Comparison of ENCODE assay signal across 28 cellular contexts in genomic region chr22:34010259-34010658, GRCh38.
"Had no signal": no experiment of that assay in that cellular context is flagged by ENCODE, and none has a peak within 500 bp of the region (broad histone marks: within the 10 kb centered on the region; RNA-seq: fewer than 3 reads in every experiment).

No MANE protein-coding gene starts in this region.

- H3K9me3 ChIP-seq: testis, thyroid gland, upper lobe of right lung, uterus, vagina had no signal

- H3K27me3 ChIP-seq: stomach, testis, thyroid gland, tibial artery, tibial nerve, transverse colon, upper lobe of left lung, upper lobe of right lung, uterus, vagina had no signal

- H3K4me1 Mint-ChIP-seq: stimulated activated effector memory CD8-positive, alpha-beta T cell treated with anti-CD3 and anti-CD28 coated beads, Interleukin-12 subunit alpha, Interleukin-12 subunit beta, amount 100 ng/mL, for 72 hours; stimulated activated memory B cell treated with anti-CD40 and anti-IgM and Interleukin-4, amounts not matched to agents 10 μg/mL and 1 μg/mL and 100 μg/mL, for 72 hours; stimulated activated naive B cell treated with anti-CD40 and anti-IgM and Interleukin-4, amounts not matched to agents 10 μg/mL and 1 μg/mL and 100 μg/mL, for 72 hours; stimulated activated naive CD8-positive, alpha-beta T cell treated with anti-CD3 and anti-CD28 coated beads, Interleukin-15, amount 100 ng/mL, for 72 hours had no signal

- H3K27me3 Mint-ChIP-seq: stimulated activated naive CD8-positive, alpha-beta T cell treated with anti-CD3 and anti-CD28 coated beads, Interleukin-15, amount 100 ng/mL, for 72 hours had no signal

- H3K4me3 Mint-ChIP-seq: stimulated activated effector memory CD8-positive, alpha-beta T cell treated with anti-CD3 and anti-CD28 coated beads, Interleukin-12 subunit alpha, Interleukin-12 subunit beta, amount 100 ng/mL, for 72 hours; stimulated activated memory B cell treated with anti-CD40 and anti-IgM and Interleukin-4, amounts not matched to agents 10 μg/mL and 1 μg/mL and 100 μg/mL, for 72 hours; stimulated activated naive B cell treated with anti-CD40 and anti-IgM and Interleukin-4, amounts not matched to agents 10 μg/mL and 1 μg/mL and 100 μg/mL, for 72 hours; stimulated activated naive CD8-positive, alpha-beta T cell treated with anti-CD3 and anti-CD28 coated beads, Interleukin-15, amount 100 ng/mL, for 72 hours; stimulated activated naive CD8-positive, alpha-beta T cell treated with anti-CD3 and anti-CD28 coated beads, Interleukin-15, Interleukin-2, amounts not matched to agents 100 ng/mL and 50 ng/mL, for 24 hours; type B pancreatic cell had no signal

- H3K36me3 Mint-ChIP-seq: stimulated activated effector memory CD8-positive, alpha-beta T cell treated with anti-CD3 and anti-CD28 coated beads, Interleukin-12 subunit alpha, Interleukin-12 subunit beta, amount 100 ng/mL, for 72 hours; stimulated activated memory B cell treated with anti-CD40 and anti-IgM and Interleukin-4, amounts not matched to agents 10 μg/mL and 1 μg/mL and 100 μg/mL, for 72 hours; type B pancreatic cell had no signal

- ATAC-seq: stimulated activated effector memory CD8-positive, alpha-beta T cell treated with anti-CD3 and anti-CD28 coated beads, Interleukin-12 subunit alpha, Interleukin-12 subunit beta, amount 100 ng/mL, for 72 hours; stimulated activated memory B cell treated with anti-CD40 and anti-IgM and Interleukin-4, amounts not matched to agents 10 μg/mL and 1 μg/mL and 100 μg/mL, for 72 hours; stimulated activated naive B cell treated with anti-CD40 and anti-IgM and Interleukin-4, amounts not matched to agents 10 μg/mL and 1 μg/mL and 100 μg/mL, for 72 hours; stimulated activated naive CD8-positive, alpha-beta T cell treated with anti-CD3 and anti-CD28 coated beads, Interleukin-15, amount 100 ng/mL, for 72 hours; stimulated activated naive CD8-positive, alpha-beta T cell treated with anti-CD3 and anti-CD28 coated beads, Interleukin-15, Interleukin-2, amounts not matched to agents 100 U/mL and 50 U/mL, for 24 hours; upper lobe of right lung had no signal

- H3K27ac ChIP-seq: stomach, suprapubic skin, testis, thoracic aorta, thyroid gland, tibial artery, tibial nerve, transverse colon, upper lobe of left lung, upper lobe of right lung, uterus, vagina had no signal

- H3K4me3 ChIP-seq: stomach, suprapubic skin, testis, thoracic aorta, thyroid gland, tibial artery, tibial nerve, transverse colon, upper lobe of left lung, upper lobe of right lung, uterus, vagina had no signal

- DNase-seq: stimulated activated CD4-positive, alpha-beta T cell treated with anti-CD3 and anti-CD28 coated beads, Interleukin-2, amount 100 ng/mL, for 48 hours; stimulated activated CD4-positive, alpha-beta T cell treated with anti-CD3 and anti-CD28 coated beads, Interleukin-4, amount 100 ng/mL, for 1 hour; stimulated activated CD4-positive, alpha-beta T cell treated with anti-CD3 and anti-CD28 coated beads, Interleukin-4, amount 100 ng/mL, for 24 hours; stimulated activated CD4-positive, alpha-beta T cell treated with anti-CD3 and anti-CD28 coated beads, Interleukin-4, amount 100 ng/mL, for 4 hours; stimulated activated CD8-positive, alpha-beta memory T cell treated with anti-CD3 and anti-CD28 coated beads, Interleukin-4, amount 100 ng/mL, for 48 hours; stimulated activated naive B cell treated with anti-CD40 and anti-IgM and Interleukin-4, amounts not matched to agents 10 μg/mL and 1 μg/mL and 100 μg/mL, for 72 hours; stimulated activated naive CD4-positive, alpha-beta T cell; stimulated activated naive CD4-positive, alpha-beta T cell treated with Interleukin-2 at 50 U/mL for 16 hours; stimulated activated naive CD8-positive, alpha-beta T cell treated with anti-CD3 and anti-CD28 coated beads, Interleukin-15, amount 100 ng/mL, for 72 hours; stimulated activated naive CD8-positive, alpha-beta T cell treated with anti-CD3 and anti-CD28 coated beads, Interleukin-15, Interleukin-2, amounts not matched to agents 100 U/mL and 50 U/mL, for 24 hours; stomach; substantia nigra; testis; thyroid gland; tibial artery; transverse colon; trophoblast cell; upper lobe of left lung; upper lobe of right lung; uterus had no signal

- H3K4me1 ChIP-seq: stomach, suprapubic skin, testis, thyroid gland, tibial artery, tibial nerve, transverse colon, upper lobe of left lung, upper lobe of right lung, uterus, vagina had no signal

- H3K27ac Mint-ChIP-seq: stimulated activated effector memory CD8-positive, alpha-beta T cell treated with anti-CD3 and anti-CD28 coated beads, Interleukin-12 subunit alpha, Interleukin-12 subunit beta, amount 100 ng/mL, for 72 hours; stimulated activated memory B cell treated with anti-CD40 and anti-IgM and Interleukin-4, amounts not matched to agents 10 μg/mL and 1 μg/mL and 100 μg/mL, for 72 hours; stimulated activated naive B cell treated with anti-CD40 and anti-IgM and Interleukin-4, amounts not matched to agents 10 μg/mL and 1 μg/mL and 100 μg/mL, for 72 hours; stimulated activated naive CD8-positive, alpha-beta T cell treated with anti-CD3 and anti-CD28 coated beads, Interleukin-15, amount 100 ng/mL, for 72 hours; stimulated activated naive CD8-positive, alpha-beta T cell treated with anti-CD3 and anti-CD28 coated beads, Interleukin-15, Interleukin-2, amounts not matched to agents 100 ng/mL and 50 ng/mL, for 24 hours; type B pancreatic cell had no signal

- H3K36me3 ChIP-seq: stomach, suprapubic skin, thoracic aorta, thyroid gland, tibial artery, tibial nerve, transverse colon, upper lobe of left lung, upper lobe of right lung, uterus, vagina had no signal
